8 cellular contexts compared by ENCODE assay signal in the genomic region with DNA sequence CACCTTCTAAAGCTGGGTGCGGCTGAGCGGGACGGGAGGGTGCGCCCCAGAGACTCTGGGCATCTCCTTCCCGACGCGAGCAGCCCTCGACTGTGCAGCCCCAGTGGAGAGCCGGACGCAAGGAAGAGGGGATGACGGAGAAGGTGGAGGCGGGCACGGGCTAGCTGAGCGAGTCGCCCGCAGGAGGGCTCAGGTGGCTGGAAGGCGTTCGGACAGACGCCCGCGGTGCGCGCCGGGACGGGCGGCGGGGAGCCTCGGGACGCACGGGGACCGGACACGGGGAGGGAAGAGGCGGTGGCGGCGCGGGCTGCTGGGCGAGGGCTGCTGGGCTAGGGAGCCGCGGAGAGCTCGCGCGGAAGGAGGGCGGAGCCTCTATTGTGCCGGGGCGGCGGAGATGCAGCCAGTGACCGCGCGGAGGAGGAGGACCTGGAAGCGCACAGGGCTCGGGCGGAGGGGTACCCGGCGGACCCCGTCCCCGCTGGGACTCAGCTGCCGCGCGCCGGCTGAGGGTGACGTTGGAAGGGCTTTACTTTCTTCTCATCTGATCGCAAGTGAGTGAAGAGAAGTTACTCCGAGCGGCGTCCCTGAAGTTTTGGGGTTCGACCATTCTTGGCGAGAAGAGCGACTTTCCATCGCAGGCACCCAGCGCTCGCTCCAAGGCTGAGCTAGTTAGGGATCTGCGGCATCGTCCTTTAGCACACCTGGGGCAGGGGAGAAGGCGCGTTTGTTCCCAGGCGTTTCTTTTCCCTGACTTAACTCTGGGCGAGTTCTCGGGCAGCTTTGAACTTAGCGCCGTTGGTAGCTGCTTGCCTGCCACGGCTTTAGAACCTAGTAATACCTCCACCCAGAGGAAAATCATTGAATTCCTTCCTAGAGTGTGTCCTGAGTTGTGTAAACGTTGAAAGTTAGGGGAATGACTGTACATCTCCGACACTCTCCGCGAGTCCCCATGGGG. TPM values are rescaled to one million over a fixed set of nuclear protein-coding genes. Genes with fewer than 3 reads are reported as not detected.
A peak's percentile ranks its signal among the peaks of the same experiment; 100 is the strongest.
DNase-seq lines count a peak whose midpoint lies in the region; ATAC-seq and TF ChIP-seq lines count a peak whose summit lies in the region.

TSS of gene OLFML2B (minus strand) at position 323 of the 955 bp plus-strand sequence. CDS start 439 bp downstream, outside the sequence.

- no peaks in the 10 kb centered on the region for H3K27me3 ChIP-seq in kidney epithelial cell (ENCODE audit: control insufficient read depth, insufficient read depth, low read length)

- intact Hi-C loops in Calu3 (cut with micrococcal nuclease; ENCODE audit: unreplicated experiment), result no loop called here

- CTCF ChIA-PET in Calu3 (lab: Charles Lee) (interaction anchor here (0.5 to 2.3 kb wide), 11 partner anchors 10 to 268 kb away, joined by 3 to 15 read pairs (median 4); partner anchors contain the start of gene NOS1AP), WTC11 (lab: Charles Lee) (interaction anchor here (0.6 to 2.2 kb wide), 16 partner anchors 9 to 376 kb away, joined by 3 to 29 read pairs (median 4); no protein-coding TSS in a partner anchor)

- H3K4me3 ChIP-seq in choroid plexus epithelial cell (ENCODE audit: low read depth, low read length) (peak within 1 kb of the TSS; percentile 75), kidney epithelial cell (ENCODE audit: low read depth, low read length) (peak within 1 kb of the TSS; percentile 49)

- POLR2A ChIA-PET in WTC11 (lab: Charles Lee), result interaction anchor here (0.7 to 1.8 kb wide), 3 partner anchors 14 to 274 kb away, joined by 4 to 5 read pairs (median 4); partner anchors contain the start of gene DUSP12

- H3K27ac Mint-ChIP-seq in Calu3 (ENCODE audit: unreplicated experiment) (peak within 1 kb of the TSS; percentile 50), WTC11 (no peak within 1 kb of the TSS)

- peaks cover 16% of the 10 kb centered on the region for H3K4me1 Mint-ChIP-seq in Calu3 (ENCODE audit: low read depth, unreplicated experiment)
- peaks cover 32% of the 10 kb centered on the region for H3K4me1 Mint-ChIP-seq in WTC11

- ATAC-seq in WTC11 (peak; percentile 92), GM18519 (IDR thresholded peaks at IDR 0.05; ENCODE audit: low FRiP score, unreplicated experiment) (no peak)

- no peaks in the 10 kb centered on the region for H3K36me3 ChIP-seq in kidney epithelial cell (ENCODE audit: control insufficient read depth, insufficient read depth, low read length)

- TF ChIP-seq CTCF in Calu3 (IDR thresholded peaks at IDR 0.05; ENCODE audit: unreplicated experiment) (no peak), WTC11 (IDR thresholded peaks at IDR 0.05) (no peak), choroid plexus epithelial cell (conservative IDR thresholded peaks at IDR 0.05; ENCODE audit: low read depth, low read length) (peak; percentile 69), kidney epithelial cell (IDR thresholded peaks at IDR 0.05; ENCODE audit: insufficient read depth, low read length, poor library complexity, severe bottlenecking) (peak; percentile 48)

- DNase-seq in Calu3 (peak; percentile 66), GOT3 (lab: John Stamatoyannopoulos, UW) (peak; percentile 30), NCI-H2081 treated with DMSO at 0.1 percent for 48 hours (lab: John Stamatoyannopoulos, UW) (peak; percentile 13), WTC11 (ENCODE audit: low spot score) (peak; percentile 80), choroid plexus epithelial cell (ENCODE audit: low read depth) (peak; percentile 89), kidney epithelial cell (ENCODE audit: low read depth) (peak; percentile 79)
- DNase-seq in stimulated activated CD4-positive, alpha-beta T cell treated with anti-CD3 and anti-CD28 coated beads, Interleukin-12 subunit alpha, Interleukin-12 subunit beta, amount 100 ng/mL, for 4 hours, result peak; percentile 46

- peaks cover 15% of the 10 kb centered on the region for H3K36me3 Mint-ChIP-seq in Calu3 (ENCODE audit: insufficient read depth, unreplicated experiment)
- H3K36me3 Mint-ChIP-seq in WTC11, result no peaks in the 10 kb centered on the region

- peaks cover 70% of the 10 kb centered on the region for H3K27me3 Mint-ChIP-seq in Calu3 (ENCODE audit: unreplicated experiment)
- H3K27me3 Mint-ChIP-seq in WTC11 (ENCODE audit: low read depth), result peaks cover 65% of the 10 kb centered on the region

- BruUV-seq in Calu3 (replicated peaks; lab: Mats Ljungman, UMichigan), result no TSS peak

- H3K9me3 Mint-ChIP-seq in Calu3 (ENCODE audit: low read depth, unreplicated experiment) (peaks cover 5% of the 10 kb centered on the region), WTC11 (0 out of 2 replicates have a peak, but pooled peaks cover 3% of the 10 kb centered on the region)

- H3K4me3 Mint-ChIP-seq in Calu3 (ENCODE audit: low read depth, unreplicated experiment) (peak within 1 kb of the TSS; percentile 97), WTC11 (peak within 1 kb of the TSS; percentile 86)

TF ChIP-seq in WTC11, 78 proteins besides CTCF, POLR2A, EP300 and RAD21 (continues in another document):
- no peak for TF ChIP-seq MLX (CRISPR knock-in tag; IDR thresholded peaks at IDR 0.05)
- TF ChIP-seq ESRRA (CRISPR knock-in tag; IDR thresholded peaks at IDR 0.05; ENCODE audit: borderline replicate concordance), result peak; percentile 58; the same call in 1 of the 2 replicates
- TF ChIP-seq RELA (CRISPR knock-in tag; IDR thresholded peaks at IDR 0.05; ENCODE audit: borderline replicate concordance), result no peak
- TF ChIP-seq, protein P1, sequence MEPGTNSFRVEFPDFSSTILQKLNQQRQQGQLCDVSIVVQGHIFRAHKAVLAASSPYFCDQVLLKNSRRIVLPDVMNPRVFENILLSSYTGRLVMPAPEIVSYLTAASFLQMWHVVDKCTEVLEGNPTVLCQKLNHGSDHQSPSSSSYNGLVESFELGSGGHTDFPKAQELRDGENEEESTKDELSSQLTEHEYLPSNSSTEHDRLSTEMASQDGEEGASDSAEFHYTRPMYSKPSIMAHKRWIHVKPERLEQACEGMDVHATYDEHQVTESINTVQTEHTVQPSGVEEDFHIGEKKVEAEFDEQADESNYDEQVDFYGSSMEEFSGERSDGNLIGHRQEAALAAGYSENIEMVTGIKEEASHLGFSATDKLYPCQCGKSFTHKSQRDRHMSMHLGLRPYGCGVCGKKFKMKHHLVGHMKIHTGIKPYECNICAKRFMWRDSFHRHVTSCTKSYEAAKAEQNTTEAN (CRISPR knock-in tag; IDR thresholded peaks at IDR 0.05), result 0 out of 2 replicates have a peak, but pooled peaks have one; percentile 51
- TF ChIP-seq NR1H2 (CRISPR knock-in tag; IDR thresholded peaks at IDR 0.05), result no peak
- TF ChIP-seq SMAD4 (CRISPR knock-in tag; IDR thresholded peaks at IDR 0.05), result no peak
- TF ChIP-seq GTF2I (CRISPR knock-in tag; conservative IDR thresholded peaks at IDR 0.05), result 0 out of 2 replicates have a peak, but pooled peaks have one; percentile 8
- TF ChIP-seq GRHL2 (CRISPR knock-in tag; IDR thresholded peaks at IDR 0.05; ENCODE audit: insufficient replicate concordance, severe bottlenecking), result no peak
- no peak for TF ChIP-seq HMGA2 (CRISPR knock-in tag; IDR thresholded peaks at IDR 0.05)
- 0 out of 2 replicates have a peak, but pooled peaks have one; percentile 69 for TF ChIP-seq TP53 (CRISPR knock-in tag; IDR thresholded peaks at IDR 0.05)
- no peak for TF ChIP-seq KAT7 (CRISPR knock-in tag; IDR thresholded peaks at IDR 0.05; ENCODE audit: borderline replicate concordance)
- peak; percentile 35; the same call in 1 of the 2 replicates for TF ChIP-seq NFE2L1 (CRISPR knock-in tag; IDR thresholded peaks at IDR 0.05)
- TF ChIP-seq ATF6 (CRISPR knock-in tag; IDR thresholded peaks at IDR 0.05), result no peak
- TF ChIP-seq ERG (CRISPR knock-in tag; IDR thresholded peaks at IDR 0.05), result no peak; the same call in 1 of the 2 replicates
- TF ChIP-seq FOXP1 (CRISPR knock-in tag; IDR thresholded peaks at IDR 0.05; ENCODE audit: borderline replicate concordance), result peak; percentile 76
- TF ChIP-seq ZNF138 (CRISPR knock-in tag; conservative IDR thresholded peaks at IDR 0.05), result no peak
- TF ChIP-seq SOX15 (CRISPR knock-in tag; IDR thresholded peaks at IDR 0.05), result no peak

RNA-seq across cellular contexts. Expression of gene OLFML2B, which starts in this region (rescaled TPM):
- total RNA-seq in Calu3 (2022) (not detected in 2 replicates), WTC11 (2021) (4.9 to 6.5 TPM (median 6.2 TPM) in 3 replicates), kidney epithelial cell (3.1 and 5.5 TPM in 2 replicates)

Comparison
In these comparisons a context has a peak if more than half of its experiments do, and no peak if none do; other contexts are left out.
1. Peak in DNase-seq in Calu3; RNA of the gene not detected or under 1 TPM.
2. DNase-seq: peak in every context shown above with its lines; median percentile 89 in choroid plexus epithelial cell; 80 in WTC11; 79 in kidney epithelial cell; 66 in Calu3; 46 in stimulated activated CD4-positive, alpha-beta T cell treated with anti-CD3 and anti-CD28 coated beads, Interleukin-12 subunit alpha, Interleukin-12 subunit beta, amount 100 ng/mL, for 4 hours; 30 in GOT3; 13 in NCI-H2081 treated with DMSO at 0.1 percent for 48 hours.
3. CTCF ChIP-seq: peak in choroid plexus epithelial cell (single experiment) and kidney epithelial cell (single experiment); none in Calu3 (single experiment) and WTC11 (single experiment).